ENCODE assay signal across 1 cellular context in the genomic region with DNA sequence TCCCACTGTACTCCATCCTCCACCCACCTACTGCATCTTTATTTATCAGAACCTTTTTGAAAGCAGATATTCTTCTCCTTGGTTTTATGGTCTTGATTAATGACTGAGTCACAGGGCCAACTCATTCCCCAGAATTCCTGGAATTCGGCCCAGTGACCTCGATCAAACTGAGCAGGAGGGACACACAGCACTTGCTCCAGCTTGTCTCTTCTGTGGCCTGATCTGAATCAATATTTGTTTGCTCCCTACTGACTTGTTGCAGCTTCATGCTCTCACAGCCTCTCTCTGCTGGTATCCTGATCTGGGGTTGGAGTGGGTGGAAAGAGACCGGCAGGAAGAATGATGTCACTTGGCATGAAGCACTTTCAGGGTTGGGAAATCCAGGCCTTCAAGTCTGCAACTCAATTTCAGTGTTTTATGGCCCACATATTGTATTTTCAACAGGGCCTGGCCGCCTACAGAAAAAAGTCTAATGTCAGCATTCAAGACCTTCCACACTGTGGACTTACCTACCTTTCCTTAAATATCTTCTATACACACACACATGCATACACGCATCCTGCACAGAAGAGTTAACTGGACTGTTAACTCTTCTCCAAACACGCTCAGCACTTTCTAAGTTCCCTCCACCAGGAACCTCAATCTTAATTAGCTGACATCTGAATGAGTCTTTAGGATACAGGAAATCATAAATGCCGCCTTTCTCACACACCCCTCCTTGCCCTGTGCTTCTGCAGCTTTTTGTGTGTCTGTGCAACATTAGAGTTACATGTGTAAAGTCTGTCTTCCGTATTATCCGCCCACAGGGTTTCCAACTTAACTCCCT.
TF ChIP-seq lines count a peak whose summit lies in the region.

No MANE protein-coding gene starts in this region.

TF ChIP-seq in HepG2, 621 proteins besides CTCF, POLR2A, EP300 and RAD21 (continued from another document and continues in another):
- TF ChIP-seq, protein P1, sequence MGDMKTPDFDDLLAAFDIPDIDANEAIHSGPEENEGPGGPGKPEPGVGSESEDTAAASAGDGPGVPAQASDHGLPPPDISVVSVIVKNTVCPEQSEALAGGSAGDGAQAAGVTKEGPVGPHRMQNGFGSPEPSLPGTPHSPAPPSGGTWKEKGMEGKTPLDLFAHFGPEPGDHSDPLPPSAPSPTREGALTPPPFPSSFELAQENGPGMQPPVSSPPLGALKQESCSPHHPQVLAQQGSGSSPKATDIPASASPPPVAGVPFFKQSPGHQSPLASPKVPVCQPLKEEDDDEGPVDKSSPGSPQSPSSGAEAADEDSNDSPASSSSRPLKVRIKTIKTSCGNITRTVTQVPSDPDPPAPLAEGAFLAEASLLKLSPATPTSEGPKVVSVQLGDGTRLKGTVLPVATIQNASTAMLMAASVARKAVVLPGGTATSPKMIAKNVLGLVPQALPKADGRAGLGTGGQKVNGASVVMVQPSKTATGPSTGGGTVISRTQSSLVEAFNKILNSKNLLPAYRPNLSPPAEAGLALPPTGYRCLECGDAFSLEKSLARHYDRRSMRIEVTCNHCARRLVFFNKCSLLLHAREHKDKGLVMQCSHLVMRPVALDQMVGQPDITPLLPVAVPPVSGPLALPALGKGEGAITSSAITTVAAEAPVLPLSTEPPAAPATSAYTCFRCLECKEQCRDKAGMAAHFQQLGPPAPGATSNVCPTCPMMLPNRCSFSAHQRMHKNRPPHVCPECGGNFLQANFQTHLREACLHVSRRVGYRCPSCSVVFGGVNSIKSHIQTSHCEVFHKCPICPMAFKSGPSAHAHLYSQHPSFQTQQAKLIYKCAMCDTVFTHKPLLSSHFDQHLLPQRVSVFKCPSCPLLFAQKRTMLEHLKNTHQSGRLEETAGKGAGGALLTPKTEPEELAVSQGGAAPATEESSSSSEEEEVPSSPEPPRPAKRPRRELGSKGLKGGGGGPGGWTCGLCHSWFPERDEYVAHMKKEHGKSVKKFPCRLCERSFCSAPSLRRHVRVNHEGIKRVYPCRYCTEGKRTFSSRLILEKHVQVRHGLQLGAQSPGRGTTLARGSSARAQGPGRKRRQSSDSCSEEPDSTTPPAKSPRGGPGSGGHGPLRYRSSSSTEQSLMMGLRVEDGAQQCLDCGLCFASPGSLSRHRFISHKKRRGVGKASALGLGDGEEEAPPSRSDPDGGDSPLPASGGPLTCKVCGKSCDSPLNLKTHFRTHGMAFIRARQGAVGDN (CRISPR knock-in tag; IDR thresholded peaks at IDR 0.05), result no peak
- TF ChIP-seq ZNF772 (CRISPR knock-in tag; IDR thresholded peaks at IDR 0.05) (peak; percentile 82), NFYC (CRISPR knock-in tag; IDR thresholded peaks at IDR 0.05) (peak; percentile 29), ZNF777 (CRISPR knock-in tag; IDR thresholded peaks at IDR 0.05) (no peak), MAF1 (CRISPR knock-in tag; IDR thresholded peaks at IDR 0.05; ENCODE audit: borderline replicate concordance) (no peak), SIX4 (CRISPR knock-in tag; IDR thresholded peaks at IDR 0.05) (peak; percentile 55; the same call in 1 of the 2 replicates), FOSL2 (CRISPR knock-in tag; IDR thresholded peaks at IDR 0.05) (peak; percentile 95), ZNF674 (CRISPR knock-in tag; IDR thresholded peaks at IDR 0.05; ENCODE audit: low read depth) (no peak), TAF15 (IDR thresholded peaks at IDR 0.05; ENCODE audit: low read depth, low read length, poor library complexity, severe bottlenecking) (no peak), HMG20B (CRISPR knock-in tag; conservative IDR thresholded peaks at IDR 0.05) (0 out of 2 replicates have a peak, but pooled peaks have one; percentile 29), PCBP1 (IDR thresholded peaks at IDR 0.05; ENCODE audit: borderline replicate concordance, low read depth, low read length) (no peak), TEAD2 (CRISPR knock-in tag; IDR thresholded peaks at IDR 0.05) (no peak), NFKBIZ (CRISPR knock-in tag; IDR thresholded peaks at IDR 0.05) (0 out of 2 replicates have a peak, but pooled peaks have one; percentile 31), ATM (IDR thresholded peaks at IDR 0.05; ENCODE audit: borderline replicate concordance) (no peak), SAFB2 (CRISPR knock-in tag; IDR thresholded peaks at IDR 0.05; ENCODE audit: borderline replicate concordance, low read depth) (no peak), SIN3A (IDR thresholded peaks at IDR 0.05; ENCODE audit: borderline replicate concordance, low read depth, low read length) (no peak; the same call in 1 of the 2 replicates), KAT7 (CRISPR knock-in tag; IDR thresholded peaks at IDR 0.05; ENCODE audit: borderline replicate concordance) (peak; percentile 44; the same call in 1 of the 2 replicates), GATAD2A (CRISPR knock-in tag; IDR thresholded peaks at IDR 0.05) (peak; percentile 95), ZFX (CRISPR knock-in tag; IDR thresholded peaks at IDR 0.05; ENCODE audit: low read depth) (peak; percentile 86), YY1 (IDR thresholded peaks at IDR 0.05; ENCODE audit: insufficient read depth, insufficient replicate concordance, low read depth, low read length) (no peak), CHCHD3 (CRISPR knock-in tag; IDR thresholded peaks at IDR 0.05) (no peak), POLR2G (IDR thresholded peaks at IDR 0.05; ENCODE audit: low read depth, low read length) (peak; percentile 13), RFX5 (IDR thresholded peaks at IDR 0.05; ENCODE audit: low read depth, low read length) (no peak), ZBTB20 (CRISPR knock-in tag; IDR thresholded peaks at IDR 0.05; ENCODE audit: borderline replicate concordance, low read depth) (peak; percentile 73; the same call in 1 of the 2 replicates), ZNF781 (CRISPR knock-in tag; IDR thresholded peaks at IDR 0.05; ENCODE audit: borderline replicate concordance, not compliant biosample characterization) (no peak), HHEX (CRISPR knock-in tag; IDR thresholded peaks at IDR 0.05) (0 out of 2 replicates have a peak, but pooled peaks have one; percentile 44), SNAI1 (CRISPR knock-in tag; IDR thresholded peaks at IDR 0.05; ENCODE audit: borderline replicate concordance) (no peak), CC2D1A (CRISPR knock-in tag; IDR thresholded peaks at IDR 0.05) (no peak), SSRP1 (CRISPR knock-in tag; IDR thresholded peaks at IDR 0.05) (no peak), ZNF235 (CRISPR knock-in tag; IDR thresholded peaks at IDR 0.05; ENCODE audit: borderline replicate concordance) (no peak), ZNF543 (CRISPR knock-in tag; IDR thresholded peaks at IDR 0.05) (no peak), GFI1 (CRISPR knock-in tag; IDR thresholded peaks at IDR 0.05; ENCODE audit: borderline replicate concordance) (no peak; the same call in 1 of the 2 replicates), TCF7 (IDR thresholded peaks at IDR 0.05; ENCODE audit: low read depth) (peak; percentile 74), SMAD3 (CRISPR knock-in tag; IDR thresholded peaks at IDR 0.05) (peak; percentile 82), KLF16 (CRISPR knock-in tag; IDR thresholded peaks at IDR 0.05) (peak in 1 of 2 experiments; percentile 42; a peak in 1 of 4 replicates), PLRG1 (conservative IDR thresholded peaks at IDR 0.05) (no peak)
- TF ChIP-seq, protein P2, sequence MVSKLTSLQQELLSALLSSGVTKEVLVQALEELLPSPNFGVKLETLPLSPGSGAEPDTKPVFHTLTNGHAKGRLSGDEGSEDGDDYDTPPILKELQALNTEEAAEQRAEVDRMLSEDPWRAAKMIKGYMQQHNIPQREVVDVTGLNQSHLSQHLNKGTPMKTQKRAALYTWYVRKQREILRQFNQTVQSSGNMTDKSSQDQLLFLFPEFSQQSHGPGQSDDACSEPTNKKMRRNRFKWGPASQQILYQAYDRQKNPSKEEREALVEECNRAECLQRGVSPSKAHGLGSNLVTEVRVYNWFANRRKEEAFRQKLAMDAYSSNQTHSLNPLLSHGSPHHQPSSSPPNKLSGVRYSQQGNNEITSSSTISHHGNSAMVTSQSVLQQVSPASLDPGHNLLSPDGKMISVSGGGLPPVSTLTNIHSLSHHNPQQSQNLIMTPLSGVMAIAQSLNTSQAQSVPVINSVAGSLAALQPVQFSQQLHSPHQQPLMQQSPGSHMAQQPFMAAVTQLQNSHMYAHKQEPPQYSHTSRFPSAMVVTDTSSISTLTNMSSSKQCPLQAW (CRISPR knock-in tag; IDR thresholded peaks at IDR 0.05), result peak; percentile 64; the same call in 1 of the 2 replicates
- TF ChIP-seq, protein P3, sequence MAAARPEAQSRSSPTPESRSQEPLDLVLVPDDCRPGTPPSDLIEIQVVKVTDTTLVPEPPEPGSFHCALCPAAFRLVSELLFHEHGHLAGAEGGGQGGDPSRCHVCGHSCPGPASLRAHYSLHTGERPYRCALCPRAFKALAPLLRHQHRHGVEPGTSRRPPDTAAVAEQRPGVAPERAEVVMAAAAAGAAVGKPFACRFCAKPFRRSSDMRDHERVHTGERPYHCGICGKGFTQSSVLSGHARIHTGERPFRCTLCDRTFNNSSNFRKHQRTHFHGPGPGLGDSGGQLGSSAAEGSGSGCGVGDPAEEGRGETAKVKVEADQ (CRISPR knock-in tag; IDR thresholded peaks at IDR 0.05; ENCODE audit: borderline replicate concordance), result no peak
- TF ChIP-seq, protein P4, sequence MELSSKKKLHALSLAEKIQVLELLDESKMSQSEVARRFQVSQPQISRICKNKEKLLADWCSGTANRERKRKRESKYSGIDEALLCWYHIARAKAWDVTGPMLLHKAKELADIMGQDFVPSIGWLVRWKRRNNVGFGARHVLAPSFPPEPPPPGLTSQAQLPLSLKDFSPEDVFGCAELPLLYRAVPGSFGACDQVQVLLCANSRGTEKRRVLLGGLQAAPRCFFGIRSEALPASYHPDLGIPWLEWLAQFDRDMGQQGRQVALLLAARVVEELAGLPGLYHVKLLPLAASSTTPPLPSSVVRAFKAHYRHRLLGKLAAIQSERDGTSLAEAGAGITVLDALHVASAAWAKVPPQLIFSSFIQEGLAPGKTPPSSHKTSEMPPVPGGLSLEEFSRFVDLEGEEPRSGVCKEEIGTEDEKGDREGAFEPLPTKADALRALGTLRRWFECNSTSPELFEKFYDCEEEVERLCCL (CRISPR knock-in tag; IDR thresholded peaks at IDR 0.05; ENCODE audit: borderline replicate concordance), result no peak
- TF ChIP-seq, protein P5, sequence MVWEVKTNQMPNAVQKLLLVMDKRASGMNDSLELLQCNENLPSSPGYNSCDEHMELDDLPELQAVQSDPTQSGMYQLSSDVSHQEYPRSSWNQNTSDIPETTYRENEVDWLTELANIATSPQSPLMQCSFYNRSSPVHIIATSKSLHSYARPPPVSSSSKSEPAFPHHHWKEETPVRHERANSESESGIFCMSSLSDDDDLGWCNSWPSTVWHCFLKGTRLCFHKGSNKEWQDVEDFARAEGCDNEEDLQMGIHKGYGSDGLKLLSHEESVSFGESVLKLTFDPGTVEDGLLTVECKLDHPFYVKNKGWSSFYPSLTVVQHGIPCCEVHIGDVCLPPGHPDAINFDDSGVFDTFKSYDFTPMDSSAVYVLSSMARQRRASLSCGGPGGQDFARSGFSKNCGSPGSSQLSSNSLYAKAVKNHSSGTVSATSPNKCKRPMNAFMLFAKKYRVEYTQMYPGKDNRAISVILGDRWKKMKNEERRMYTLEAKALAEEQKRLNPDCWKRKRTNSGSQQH (CRISPR knock-in tag; IDR thresholded peaks at IDR 0.05; ENCODE audit: low read depth), result peak; percentile 72
- TF ChIP-seq, protein P6, sequence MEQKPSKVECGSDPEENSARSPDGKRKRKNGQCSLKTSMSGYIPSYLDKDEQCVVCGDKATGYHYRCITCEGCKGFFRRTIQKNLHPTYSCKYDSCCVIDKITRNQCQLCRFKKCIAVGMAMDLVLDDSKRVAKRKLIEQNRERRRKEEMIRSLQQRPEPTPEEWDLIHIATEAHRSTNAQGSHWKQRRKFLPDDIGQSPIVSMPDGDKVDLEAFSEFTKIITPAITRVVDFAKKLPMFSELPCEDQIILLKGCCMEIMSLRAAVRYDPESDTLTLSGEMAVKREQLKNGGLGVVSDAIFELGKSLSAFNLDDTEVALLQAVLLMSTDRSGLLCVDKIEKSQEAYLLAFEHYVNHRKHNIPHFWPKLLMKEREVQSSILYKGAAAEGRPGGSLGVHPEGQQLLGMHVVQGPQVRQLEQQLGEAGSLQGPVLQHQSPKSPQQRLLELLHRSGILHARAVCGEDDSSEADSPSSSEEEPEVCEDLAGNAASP (CRISPR knock-in tag; IDR thresholded peaks at IDR 0.05; ENCODE audit: borderline replicate concordance), result peak; percentile 92; the same call in 1 of the 2 replicates
- TF ChIP-seq, protein P7, sequence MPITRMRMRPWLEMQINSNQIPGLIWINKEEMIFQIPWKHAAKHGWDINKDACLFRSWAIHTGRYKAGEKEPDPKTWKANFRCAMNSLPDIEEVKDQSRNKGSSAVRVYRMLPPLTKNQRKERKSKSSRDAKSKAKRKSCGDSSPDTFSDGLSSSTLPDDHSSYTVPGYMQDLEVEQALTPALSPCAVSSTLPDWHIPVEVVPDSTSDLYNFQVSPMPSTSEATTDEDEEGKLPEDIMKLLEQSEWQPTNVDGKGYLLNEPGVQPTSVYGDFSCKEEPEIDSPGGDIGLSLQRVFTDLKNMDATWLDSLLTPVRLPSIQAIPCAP (CRISPR knock-in tag; IDR thresholded peaks at IDR 0.05; ENCODE audit: low read depth), result no peak
- TF ChIP-seq, protein P8, sequence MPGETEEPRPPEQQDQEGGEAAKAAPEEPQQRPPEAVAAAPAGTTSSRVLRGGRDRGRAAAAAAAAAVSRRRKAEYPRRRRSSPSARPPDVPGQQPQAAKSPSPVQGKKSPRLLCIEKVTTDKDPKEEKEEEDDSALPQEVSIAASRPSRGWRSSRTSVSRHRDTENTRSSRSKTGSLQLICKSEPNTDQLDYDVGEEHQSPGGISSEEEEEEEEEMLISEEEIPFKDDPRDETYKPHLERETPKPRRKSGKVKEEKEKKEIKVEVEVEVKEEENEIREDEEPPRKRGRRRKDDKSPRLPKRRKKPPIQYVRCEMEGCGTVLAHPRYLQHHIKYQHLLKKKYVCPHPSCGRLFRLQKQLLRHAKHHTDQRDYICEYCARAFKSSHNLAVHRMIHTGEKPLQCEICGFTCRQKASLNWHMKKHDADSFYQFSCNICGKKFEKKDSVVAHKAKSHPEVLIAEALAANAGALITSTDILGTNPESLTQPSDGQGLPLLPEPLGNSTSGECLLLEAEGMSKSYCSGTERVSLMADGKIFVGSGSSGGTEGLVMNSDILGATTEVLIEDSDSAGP (CRISPR knock-in tag; IDR thresholded peaks at IDR 0.05; ENCODE audit: borderline replicate concordance), result no peak
- TF ChIP-seq, protein P9, sequence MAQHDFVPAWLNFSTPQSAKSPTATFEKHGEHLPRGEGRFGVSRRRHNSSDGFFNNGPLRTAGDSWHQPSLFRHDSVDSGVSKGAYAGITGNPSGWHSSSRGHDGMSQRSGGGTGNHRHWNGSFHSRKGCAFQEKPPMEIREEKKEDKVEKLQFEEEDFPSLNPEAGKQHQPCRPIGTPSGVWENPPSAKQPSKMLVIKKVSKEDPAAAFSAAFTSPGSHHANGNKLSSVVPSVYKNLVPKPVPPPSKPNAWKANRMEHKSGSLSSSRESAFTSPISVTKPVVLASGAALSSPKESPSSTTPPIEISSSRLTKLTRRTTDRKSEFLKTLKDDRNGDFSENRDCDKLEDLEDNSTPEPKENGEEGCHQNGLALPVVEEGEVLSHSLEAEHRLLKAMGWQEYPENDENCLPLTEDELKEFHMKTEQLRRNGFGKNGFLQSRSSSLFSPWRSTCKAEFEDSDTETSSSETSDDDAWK (CRISPR knock-in tag; IDR thresholded peaks at IDR 0.05), result no peak
- TF ChIP-seq, protein P10, sequence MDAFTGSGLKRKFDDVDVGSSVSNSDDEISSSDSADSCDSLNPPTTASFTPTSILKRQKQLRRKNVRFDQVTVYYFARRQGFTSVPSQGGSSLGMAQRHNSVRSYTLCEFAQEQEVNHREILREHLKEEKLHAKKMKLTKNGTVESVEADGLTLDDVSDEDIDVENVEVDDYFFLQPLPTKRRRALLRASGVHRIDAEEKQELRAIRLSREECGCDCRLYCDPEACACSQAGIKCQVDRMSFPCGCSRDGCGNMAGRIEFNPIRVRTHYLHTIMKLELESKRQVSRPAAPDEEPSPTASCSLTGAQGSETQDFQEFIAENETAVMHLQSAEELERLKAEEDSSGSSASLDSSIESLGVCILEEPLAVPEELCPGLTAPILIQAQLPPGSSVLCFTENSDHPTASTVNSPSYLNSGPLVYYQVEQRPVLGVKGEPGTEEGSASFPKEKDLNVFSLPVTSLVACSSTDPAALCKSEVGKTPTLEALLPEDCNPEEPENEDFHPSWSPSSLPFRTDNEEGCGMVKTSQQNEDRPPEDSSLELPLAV (CRISPR knock-in tag; conservative IDR thresholded peaks at IDR 0.05; ENCODE audit: low read depth), result no peak
